ENCODE assay signal across 19 cellular contexts in genomic region chr15:99003317-99003716, GRCh38. TPM values are rescaled to one million over a fixed set of nuclear protein-coding genes. Genes with fewer than 3 reads are reported as not detected.
"Had no signal": no experiment of that assay in that cellular context is flagged by ENCODE, and none has a peak within 500 bp of the region (broad histone marks: within the 10 kb centered on the region; RNA-seq: fewer than 3 reads in every experiment).

No MANE protein-coding gene starts in this region.

RNA-seq across cellular contexts. Expression of gene PGPEP1L, which starts 4.3 kb away (rescaled TPM):
- total RNA-seq: colonic mucosa; endodermal cell; epithelial cell of proximal tubule; fibroblast of lung; foreskin keratinocyte; left colon; lower lobe of right lung; mucosa of descending colon; natural killer cell treated with Interleukin-12 subunit alpha and Interleukin-12 subunit beta and Interleukin-15 and Interleukin-18, amount 100 ng/mL, for 72 hours; neural crest cell; omental fat pad; progenitor cell of endocrine pancreas; sciatic nerve; stomach; subcutaneous adipose tissue; temporal lobe; thyroid gland; ureter; vagina had no signal
